In the genomic region with DNA sequence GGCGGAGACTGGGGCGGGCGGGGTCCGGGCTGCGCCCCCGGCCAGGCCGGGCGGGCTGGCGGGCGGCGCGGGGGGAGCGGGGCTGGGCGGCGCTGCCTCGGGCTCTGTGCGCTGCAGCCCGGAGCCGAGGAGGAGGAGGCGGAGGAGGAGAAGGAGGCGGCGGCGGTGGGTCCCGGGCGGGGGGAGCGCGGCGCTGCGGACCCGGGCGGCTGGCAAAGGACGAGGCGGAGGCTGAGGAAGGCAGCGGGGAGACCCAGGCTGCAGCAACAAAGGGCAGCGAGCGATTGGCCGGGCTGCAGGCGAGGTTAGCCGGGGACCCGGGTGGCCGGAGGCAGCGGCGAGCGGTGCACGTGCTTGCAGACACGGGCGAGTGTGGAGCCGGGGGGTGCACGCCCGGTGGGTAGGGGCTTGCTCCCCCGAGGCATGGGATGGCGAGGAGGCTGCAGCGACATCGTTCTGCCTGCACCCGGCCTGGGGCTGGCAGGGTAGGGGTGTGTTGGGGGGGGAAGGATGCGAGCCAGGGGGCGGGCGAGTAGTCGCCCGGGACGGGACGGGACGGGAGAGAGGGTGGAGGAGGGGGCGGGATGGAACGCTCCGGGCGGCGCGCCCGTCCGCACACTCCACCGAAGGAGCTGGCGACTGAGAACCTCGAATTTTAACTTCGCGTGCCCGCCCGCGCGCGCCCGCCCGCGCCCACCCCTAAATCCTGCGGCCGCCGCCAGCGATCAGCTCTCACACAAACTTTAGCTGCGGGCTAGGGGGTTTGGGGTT, we compare ENCODE assay signal across 8 cellular contexts. TPM values are rescaled to one million over a fixed set of nuclear protein-coding genes. Genes with fewer than 3 reads are reported as not detected.
DNase-seq lines count a peak whose midpoint lies in the region; ATAC-seq and TF ChIP-seq lines count a peak whose summit lies in the region.

No MANE protein-coding gene starts in this region.

- H3K36me3 ChIP-seq in ectodermal cell (ENCODE audit: control insufficient read depth, insufficient read depth, low read length) (no peaks in the 10 kb centered on the region), mesendoderm (ENCODE audit: control insufficient read depth, insufficient read depth, low read length) (peaks cover 1% of the 10 kb centered on the region)

- H3K4me1 Mint-ChIP-seq in WTC11, result peaks cover 48% of the 10 kb centered on the region
- H3K4me1 Mint-ChIP-seq in stimulated activated naive B cell treated with anti-CD40 and anti-IgM and Interleukin-4, amounts not matched to agents 10 μg/mL and 1 μg/mL and 100 μg/mL, for 72 hours, result peaks cover 24 to 46% of the 10 kb centered on the region in 2 donors

- H3K79me2 ChIP-seq in mesendoderm (ENCODE audit: control insufficient read depth, insufficient read depth, low read length), result peaks cover 13% of the 10 kb centered on the region

- peaks cover 11% of the 10 kb centered on the region for H3K79me1 ChIP-seq in mesendoderm (ENCODE audit: low read length)

- H3K27ac ChIP-seq in ectodermal cell (ENCODE audit: insufficient read depth, low read depth, low read length, poor library complexity, severe bottlenecking) (peak overlapping the region; percentile 91), mesendoderm (ENCODE audit: low read depth, low read length) (peak overlapping the region; percentile 62)

- peak overlapping the region; percentile 86 for H3K4ac ChIP-seq in mesendoderm (ENCODE audit: low read depth, low read length)

- H3K4me1 ChIP-seq in ectodermal cell (ENCODE audit: control insufficient read depth, insufficient read depth, low read length) (no peaks in the 10 kb centered on the region), mesendoderm (ENCODE audit: control insufficient read depth, low read depth, low read length) (peaks cover 10% of the 10 kb centered on the region)

- H3K18ac ChIP-seq in mesendoderm (ENCODE audit: low read length), result peak overlapping the region; percentile 86

- H3K4me3 ChIP-seq in ectodermal cell (ENCODE audit: insufficient read depth, low read depth, low read length), result peak overlapping the region; percentile 83
- peak overlapping the region; percentile 75 for H3K4me3 ChIP-seq in mesendoderm (ENCODE audit: low read length)

- H3K4me3 Mint-ChIP-seq in WTC11, result peak overlapping the region; percentile 85
- peak overlapping the region; percentile 97 to 99 for H3K4me3 Mint-ChIP-seq in stimulated activated naive B cell treated with anti-CD40 and anti-IgM and Interleukin-4, amounts not matched to agents 10 μg/mL and 1 μg/mL and 100 μg/mL, for 72 hours

- peak overlapping the region; percentile 90 for H3K9ac ChIP-seq in mesendoderm (ENCODE audit: low read length)

- H2BK5ac ChIP-seq in mesendoderm (ENCODE audit: low read length), result peak overlapping the region; percentile 94

- no peaks in the 10 kb centered on the region for H3K27me3 ChIP-seq in ectodermal cell (ENCODE audit: control insufficient read depth, insufficient read depth, low read length, poor library complexity, severe bottlenecking)
- no peaks in the 10 kb centered on the region for H3K27me3 ChIP-seq in mesendoderm (ENCODE audit: insufficient read depth, low read length, poor library complexity)

- peak overlapping the region; percentile 66 for H3K23ac ChIP-seq in mesendoderm (ENCODE audit: low read length)

- H3K9me3 ChIP-seq in ectodermal cell (ENCODE audit: control insufficient read depth, low read length), result no peaks in the 10 kb centered on the region

- no peaks in the 10 kb centered on the region for H3K9me3 Mint-ChIP-seq in WTC11
- H3K9me3 Mint-ChIP-seq in stimulated activated naive B cell treated with anti-CD40 and anti-IgM and Interleukin-4, amounts not matched to agents 10 μg/mL and 1 μg/mL and 100 μg/mL, for 72 hours, result peaks cover 0 to 6% of the 10 kb centered on the region in 2 donors

- no peak overlapping the region for H4K5ac ChIP-seq in mesendoderm (ENCODE audit: low read length)

- POLR2A ChIA-PET in WTC11 (lab: Charles Lee), result interaction anchor here (0.6 to 1.0 kb wide), 6 partner anchors 13 to 1013 kb away, joined by 3 to 6 read pairs (median 4); no protein-coding TSS in a partner anchor

- peak overlapping the region; percentile 99 for H3K56ac ChIP-seq in mesendoderm (ENCODE audit: low read length)

- CTCF ChIA-PET in WTC11 (lab: Charles Lee), result interaction anchor here (0.5 to 1.2 kb wide), 16 partner anchors 11 to 1081 kb away, joined by 3 to 7 read pairs (median 4); a partner anchor contains a TSS

- WGBS in ectodermal cell, 2 experiments, result 1% methylated on average over 89 of the region's 89 CpGs
- no CpG with 5 or more reads among the region's 89 CpGs for WGBS in mesendoderm (ENCODE audit: extremely low coverage, insufficient coverage, low lambda C conversion rate)

- H2BK15ac ChIP-seq in mesendoderm (replicated peaks; ENCODE audit: low read depth), result no peak overlapping the region

- H3K27me3 Mint-ChIP-seq in WTC11 (ENCODE audit: low read depth), result no peaks in the 10 kb centered on the region
- H3K27me3 Mint-ChIP-seq in stimulated activated naive B cell treated with anti-CD40 and anti-IgM and Interleukin-4, amounts not matched to agents 10 μg/mL and 1 μg/mL and 100 μg/mL, for 72 hours, result no peaks in the 10 kb centered on the region

- ATAC-seq in WTC11, result no peak
- ATAC-seq in stimulated activated naive B cell treated with anti-CD40 and anti-IgM and Interleukin-4, amounts not matched to agents 10 μg/mL and 1 μg/mL and 100 μg/mL, for 72 hours (replicated peaks), result peak; percentile 3 to 4
- no peak for ATAC-seq in HG02938 (IDR thresholded peaks at IDR 0.05; ENCODE audit: unreplicated experiment)

- TF ChIP-seq CTCF in WTC11 (IDR thresholded peaks at IDR 0.05), result no peak

- no peak overlapping the region for H4K8ac ChIP-seq in mesendoderm (ENCODE audit: low read depth, low read length)

- peak; percentile 29 for DNase-seq in stimulated activated CD8-positive, alpha-beta memory T cell treated with anti-CD3 and anti-CD28 coated beads, Interleukin-12 subunit alpha, Interleukin-12 subunit beta, amount 100 ng/mL, for 1 hour (ENCODE audit: low read depth)
- no peak for DNase-seq in stimulated activated CD8-positive, alpha-beta memory T cell treated with anti-CD3 and anti-CD28 coated beads, Interleukin-4, amount 100 ng/mL, for 48 hours
- DNase-seq in HuH-7 (ENCODE audit: low spot score) (peak; percentile 22), WTC11 (ENCODE audit: low spot score) (peak; percentile 71), mesendoderm (no peak)
- no peak for DNase-seq in stimulated activated naive B cell treated with anti-CD40 and anti-IgM and Interleukin-4, amounts not matched to agents 10 μg/mL and 1 μg/mL and 100 μg/mL, for 72 hours

- H3K27ac Mint-ChIP-seq in WTC11, result no peak overlapping the region
- H3K27ac Mint-ChIP-seq in stimulated activated naive B cell treated with anti-CD40 and anti-IgM and Interleukin-4, amounts not matched to agents 10 μg/mL and 1 μg/mL and 100 μg/mL, for 72 hours, result peak overlapping the region; percentile 94

- peak overlapping the region; percentile 82 for H3K4me2 ChIP-seq in mesendoderm (ENCODE audit: low read length)

- 0 out of 2 replicates have a peak, but pooled peaks cover 3% of the 10 kb centered on the region for H3K36me3 Mint-ChIP-seq in WTC11
- peaks cover 12 to 13% of the 10 kb centered on the region in 2 donors for H3K36me3 Mint-ChIP-seq in stimulated activated naive B cell treated with anti-CD40 and anti-IgM and Interleukin-4, amounts not matched to agents 10 μg/mL and 1 μg/mL and 100 μg/mL, for 72 hours

- peak overlapping the region; percentile 37 for H2BK120ac ChIP-seq in mesendoderm (ENCODE audit: low read depth, low read length)

- H2AK5ac ChIP-seq in mesendoderm (ENCODE audit: low read length), result no peak overlapping the region

TF ChIP-seq in WTC11, 78 proteins besides CTCF, POLR2A, EP300 and RAD21 (continues in another document):
- TF ChIP-seq, protein P1, sequence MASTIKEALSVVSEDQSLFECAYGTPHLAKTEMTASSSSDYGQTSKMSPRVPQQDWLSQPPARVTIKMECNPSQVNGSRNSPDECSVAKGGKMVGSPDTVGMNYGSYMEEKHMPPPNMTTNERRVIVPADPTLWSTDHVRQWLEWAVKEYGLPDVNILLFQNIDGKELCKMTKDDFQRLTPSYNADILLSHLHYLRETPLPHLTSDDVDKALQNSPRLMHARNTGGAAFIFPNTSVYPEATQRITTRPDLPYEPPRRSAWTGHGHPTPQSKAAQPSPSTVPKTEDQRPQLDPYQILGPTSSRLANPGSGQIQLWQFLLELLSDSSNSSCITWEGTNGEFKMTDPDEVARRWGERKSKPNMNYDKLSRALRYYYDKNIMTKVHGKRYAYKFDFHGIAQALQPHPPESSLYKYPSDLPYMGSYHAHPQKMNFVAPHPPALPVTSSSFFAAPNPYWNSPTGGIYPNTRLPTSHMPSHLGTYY (CRISPR knock-in tag; IDR thresholded peaks at IDR 0.05), result no peak
- TF ChIP-seq, protein P2, sequence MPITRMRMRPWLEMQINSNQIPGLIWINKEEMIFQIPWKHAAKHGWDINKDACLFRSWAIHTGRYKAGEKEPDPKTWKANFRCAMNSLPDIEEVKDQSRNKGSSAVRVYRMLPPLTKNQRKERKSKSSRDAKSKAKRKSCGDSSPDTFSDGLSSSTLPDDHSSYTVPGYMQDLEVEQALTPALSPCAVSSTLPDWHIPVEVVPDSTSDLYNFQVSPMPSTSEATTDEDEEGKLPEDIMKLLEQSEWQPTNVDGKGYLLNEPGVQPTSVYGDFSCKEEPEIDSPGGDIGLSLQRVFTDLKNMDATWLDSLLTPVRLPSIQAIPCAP (CRISPR knock-in tag; IDR thresholded peaks at IDR 0.05), result no peak

RNA-seq across cellular contexts. Expression of a gene that starts 0.8 kb away (rescaled TPM):
- 18.5 to 24.2 TPM (median 19.8 TPM) in 3 replicates for total RNA-seq in WTC11 (2021)
- polyA plus RNA-seq in ectodermal cell (2013, experiment 1 of 4), result 17.2 TPM
- polyA plus RNA-seq in ectodermal cell (2013, experiment 2 of 4), result 22.7 TPM
- polyA plus RNA-seq in ectodermal cell (2013, experiment 3 of 4), result 14.3 TPM
- 16.8 TPM for polyA plus RNA-seq in ectodermal cell (2013, experiment 4 of 4)
- 11.0 TPM for polyA plus RNA-seq in mesendoderm (2013, experiment 1 of 2)
- polyA plus RNA-seq in mesendoderm (2013, experiment 2 of 2), result 11.2 TPM

Comparison
In these comparisons a context has a peak if more than half of its experiments do, and no peak if none do; other contexts are left out.
1. DNase-seq: peak in stimulated activated CD8-positive, alpha-beta memory T cell treated with anti-CD3 and anti-CD28 coated beads, Interleukin-12 subunit alpha, Interleukin-12 subunit beta, amount 100 ng/mL, for 1 hour (single experiment), HuH-7 (single experiment) and WTC11 (single experiment); none in stimulated activated CD8-positive, alpha-beta memory T cell treated with anti-CD3 and anti-CD28 coated beads, Interleukin-4, amount 100 ng/mL, for 48 hours (single experiment), mesendoderm (single experiment) and stimulated activated naive B cell treated with anti-CD40 and anti-IgM and Interleukin-4, amounts not matched to agents 10 μg/mL and 1 μg/mL and 100 μg/mL, for 72 hours (single experiment).
2. ATAC-seq: peak in stimulated activated naive B cell treated with anti-CD40 and anti-IgM and Interleukin-4, amounts not matched to agents 10 μg/mL and 1 μg/mL and 100 μg/mL, for 72 hours (2 of 2); none in WTC11 (single experiment) and HG02938 (single experiment).